1 cellular context compared by ENCODE assay signal in the genomic region with DNA sequence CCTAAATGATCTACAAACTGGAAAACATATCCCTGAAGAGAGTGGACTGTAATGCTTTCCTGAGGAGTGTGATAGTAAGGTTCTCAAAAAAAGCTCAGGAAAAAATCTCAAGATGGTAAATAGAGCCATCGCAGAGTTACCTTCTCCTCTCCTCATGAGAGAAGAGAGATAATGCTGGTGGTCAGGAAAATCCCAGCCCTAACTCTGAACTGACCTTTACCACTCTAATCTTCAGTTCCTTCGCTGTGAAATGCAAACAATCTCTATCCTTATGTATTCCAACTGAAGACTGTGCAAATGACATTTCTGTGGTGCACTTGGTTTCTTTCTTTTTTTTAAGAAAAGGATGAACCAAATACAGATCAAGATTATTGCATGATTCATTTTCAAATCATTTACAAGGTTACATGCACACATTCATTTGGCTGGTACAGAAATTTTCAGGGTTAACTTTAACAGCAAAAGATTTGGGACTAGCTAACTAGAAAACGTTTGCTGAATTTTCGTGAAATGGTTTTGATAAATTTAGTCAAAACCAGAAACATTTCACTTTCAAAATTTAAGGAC.
TF ChIP-seq lines count a peak whose summit lies in the region.

No MANE protein-coding gene starts in this region.

TF ChIP-seq in GM12878, 131 proteins besides CTCF, POLR2A, EP300 and RAD21:
- 0 out of 2 replicates have a peak, but pooled peaks have one; percentile 2 for TF ChIP-seq MTA2 (IDR thresholded peaks at IDR 0.05; ENCODE audit: low read depth)
- 0 out of 4 replicates have a peak, but pooled peaks of 1 of the 2 experiments have one; percentile 7 for TF ChIP-seq IKZF2 (IDR thresholded peaks at IDR 0.05)
- no peak for TF ChIP-seq ZBTB11 (CRISPR knock-in tag; IDR thresholded peaks at IDR 0.05)
